ENCODE assay signal across 8 cellular contexts in genomic region chr4:143337600-143338287, GRCh38. TPM values are rescaled to one million over a fixed set of nuclear protein-coding genes. Genes with fewer than 3 reads are reported as not detected.
DNase-seq lines count a peak whose midpoint lies in the region; ATAC-seq and TF ChIP-seq lines count a peak whose summit lies in the region.

No MANE protein-coding gene starts in this region.

- POLR2A ChIA-PET in IMR-90 (lab: Charles Lee; ENCODE audit: unreplicated experiment): no interaction called here

- H4K91ac ChIP-seq in IMR-90 (ENCODE audit: insufficient read depth, low read depth, low read length): no peak overlapping the region; the same call in 1 of the 2 replicates

- peak overlapping the region; percentile 61; the same call in 1 of the 2 replicates for H3K56ac ChIP-seq in IMR-90 (ENCODE audit: extremely low read depth, insufficient read depth, low read length)

- CTCF ChIA-PET in IMR-90 (lab: Yijun Ruan, JAX): no interaction called here

- TF ChIP-seq RAD21 in IMR-90 (IDR thresholded peaks at IDR 0.05; ENCODE audit: low read length): peak; percentile 9; the same call in 1 of the 2 replicates

- peak overlapping the region; percentile 16; the same call in 1 of the 2 replicates for H3K18ac ChIP-seq in IMR-90 (ENCODE audit: low read depth, low read length)

- H2BK20ac ChIP-seq in IMR-90 (ENCODE audit: low read depth, low read length): no peak overlapping the region

- ATAC-seq in IMR-90 (ENCODE audit: low read depth) (no peak; the same call in 1 of the 2 replicates), right cardiac atrium (peak; percentile 4 to 22), GM18909 (IDR thresholded peaks at IDR 0.05; ENCODE audit: poor library complexity, unreplicated experiment) (no peak)

- H3K27ac ChIP-seq in IMR-90 (ENCODE audit: insufficient read depth, low read length) (peak overlapping the region; percentile 93), adrenal gland (peak overlapping the region in 4 of 5 donors; percentile 80 to 96 (median 84)), right cardiac atrium (ENCODE audit: low read length) (peak overlapping the region; percentile 92)

- DNase-seq in DMS114 treated with DMSO at 0.1 percent for 48 hours (lab: John Stamatoyannopoulos, UW; ENCODE audit: unreplicated experiment) (peak; percentile 8), IMR-90 (peak; percentile 58), adrenal gland (peak; percentile 43 to 69 (median 49)), right cardiac atrium (peak; percentile 65 to 87 (median 85)), posterior cingulate gyrus (peak; percentile 54 to 93 (median 64)), NCI-H2196 treated with DMSO at 0.1 percent for 48 hours (lab: John Stamatoyannopoulos, UW; ENCODE audit: unreplicated experiment) (no peak), NCI-H774 (lab: John Stamatoyannopoulos, UW) (no peak)

- H3K9me3 ChIP-seq in IMR-90 (ENCODE audit: control insufficient read depth, insufficient read depth, low read length) (no peaks in the 10 kb centered on the region), adrenal gland (replicated peaks in 1 of 3) (no peaks in the 10 kb centered on the region), right cardiac atrium (ENCODE audit: control insufficient read depth, low read length) (no peaks in the 10 kb centered on the region)

- no peak overlapping the region for H4K5ac ChIP-seq in IMR-90 (ENCODE audit: low read depth, low read length)

- H3K9me1 ChIP-seq in IMR-90 (ENCODE audit: insufficient read depth, low read length): no peaks in the 10 kb centered on the region

- H3K23ac ChIP-seq in IMR-90 (ENCODE audit: low read depth, low read length): peak overlapping the region; percentile 89

- H4K20me1 ChIP-seq in IMR-90 (ENCODE audit: insufficient read depth, low read length): peaks cover 17% of the 10 kb centered on the region; the same call in 1 of the 2 replicates

- peak overlapping the region; percentile 66 for H2AK9ac ChIP-seq in IMR-90 (replicated peaks; ENCODE audit: low read depth, low read length, poor library complexity)

- 0% methylated on average over 10 of the region's 25 CpGs; no CpG with 5 or more reads in 1 of the 2 experiments for WGBS in IMR-90 (ENCODE audit: extremely low coverage in 2 of 2, insufficient read length in 1 of 2), 2 experiments
- WGBS in adrenal gland, 4 donors: 0 to 1% (median 0%) methylated on average over 25 of the region's 25 CpGs
- WGBS in right cardiac atrium: under 1% methylated on average over 25 of the region's 25 CpGs

- H3K36me3 ChIP-seq in IMR-90 (ENCODE audit: control insufficient read depth, insufficient read depth, low read length): no peaks in the 10 kb centered on the region
- H3K36me3 ChIP-seq in adrenal gland (replicated peaks in 1 of 2): no peaks in the 10 kb centered on the region

- peak overlapping the region; percentile 71 for H3K4me2 ChIP-seq in IMR-90 (ENCODE audit: low read depth, low read length)

- no peak for TF ChIP-seq POLR2A in IMR-90 (IDR thresholded peaks at IDR 0.05; ENCODE audit: low read depth, low read length)
- no peak for TF ChIP-seq POLR2A in adrenal gland (IDR thresholded peaks at IDR 0.05)

- H4K8ac ChIP-seq in IMR-90 (ENCODE audit: low read depth in 2 of 2, low read length in 2 of 2): peak overlapping the region in 1 of 2 experiments; percentile 39; a peak in 1 of 4 replicates

- H3K4me3 ChIP-seq in IMR-90 (ENCODE audit: insufficient read depth, low read depth, low read length) (peak overlapping the region; percentile 94), adrenal gland (peak overlapping the region; percentile 53 to 98 (median 80)), right cardiac atrium (ENCODE audit: low read length) (peak overlapping the region; percentile 87)

- H3K14ac ChIP-seq in IMR-90 (replicated peaks; ENCODE audit: low read depth, low read length): peak overlapping the region; percentile 73

- intact Hi-C loops in IMR-90 (cut with micrococcal nuclease): loop anchor here (2.0 to 5.0 kb wide), 3 partner anchors 45 to 145 kb away; no protein-coding TSS in a partner anchor
- intact Hi-C loops in adrenal gland (cut with DNase I): loop anchor here (5.0 to 10.0 kb wide), 4 partner anchors 57 to 145 kb away; no protein-coding TSS in a partner anchor
- intact Hi-C loops in right cardiac atrium (cut with DNase I): loop anchor here in 3 of 4 donors (5.0 to 10.0 kb wide), 4 partner anchors 57 to 133 kb away; no protein-coding TSS in a partner anchor
- intact Hi-C loops in posterior cingulate gyrus (cut with DNase I): loop anchor here (2.0 to 5.0 kb wide), 4 partner anchors 37 to 175 kb away; partner anchors contain the start of gene SMARCA5

- peak overlapping the region; percentile 0; the same call in 1 of the 3 replicates for H2BK15ac ChIP-seq in IMR-90 (ENCODE audit: low read depth, low read length)

- no peak overlapping the region for H2BK120ac ChIP-seq in IMR-90 (ENCODE audit: low read depth, low read length)

- peaks cover 5 to 30% of the 10 kb centered on the region in 2 experiments; a peak in 3 of 4 replicates for H3K79me1 ChIP-seq in IMR-90 (ENCODE audit: low read depth in 1 of 2, low read length in 2 of 2)

- in situ Hi-C loops in IMR-90 (cut with MboI; ENCODE audit: low sequenced_read_pairs): loop anchor here (25.0 kb wide), 1 partner anchor 125 kb away; no protein-coding TSS in a partner anchor

- H3K27me3 ChIP-seq in IMR-90 (ENCODE audit: control insufficient read depth, insufficient read depth, low read length) (no peaks in the 10 kb centered on the region), adrenal gland (no peaks in the 10 kb centered on the region), right cardiac atrium (ENCODE audit: control insufficient read depth, insufficient read depth) (no peaks in the 10 kb centered on the region)

- H3K4me1 ChIP-seq in IMR-90 (ENCODE audit: control insufficient read depth, insufficient read depth, low read length) (peaks cover 2% of the 10 kb centered on the region; the same call in 1 of the 2 replicates), adrenal gland (replicated peaks in 1 of 2) (peaks cover 9 to 33% of the 10 kb centered on the region in 2 donors), right cardiac atrium (ENCODE audit: control insufficient read depth, insufficient read depth, low read length) (peaks cover 4% of the 10 kb centered on the region)

- peak overlapping the region; percentile 100 for H2AFZ ChIP-seq in IMR-90 (replicated peaks; ENCODE audit: low read length, poor library complexity)

- dilution Hi-C loops in IMR-90 (cut with HindIII; ENCODE audit: low sequenced_read_pairs, unreplicated experiment): no loop called here

- BruUV-seq in IMR-90 (replicated peaks; lab: Mats Ljungman, UMichigan): no TSS peak

- peak overlapping the region; percentile 76 for H3K9ac ChIP-seq in IMR-90 (ENCODE audit: low read depth, low read length)

- H2AK5ac ChIP-seq in IMR-90 (ENCODE audit: low read depth, low read length): no peak overlapping the region

- no peak for TF ChIP-seq CTCF in IMR-90 (conservative IDR thresholded peaks at IDR 0.05; ENCODE audit: low read depth, low read length)
- TF ChIP-seq CTCF in adrenal gland (IDR thresholded peaks at IDR 0.05): no peak

- H3K4ac ChIP-seq in IMR-90 (ENCODE audit: low read depth, low read length): peak overlapping the region; percentile 24

- H2BK5ac ChIP-seq in IMR-90 (ENCODE audit: low read depth, low read length, poor library complexity, severe bottlenecking): peak overlapping the region; percentile 88

TF ChIP-seq in IMR-90, 13 proteins besides CTCF, POLR2A, EP300 and RAD21:
- no peak for TF ChIP-seq ELK1 (IDR thresholded peaks at IDR 0.05; ENCODE audit: borderline replicate concordance, low read depth, low read length)
- no peak for TF ChIP-seq RCOR1 (IDR thresholded peaks at IDR 0.05; ENCODE audit: insufficient replicate concordance, low read length)
- no peak for TF ChIP-seq MXI1 (IDR thresholded peaks at IDR 0.05; ENCODE audit: borderline replicate concordance, low read depth, low read length)
- TF ChIP-seq, protein P1, sequence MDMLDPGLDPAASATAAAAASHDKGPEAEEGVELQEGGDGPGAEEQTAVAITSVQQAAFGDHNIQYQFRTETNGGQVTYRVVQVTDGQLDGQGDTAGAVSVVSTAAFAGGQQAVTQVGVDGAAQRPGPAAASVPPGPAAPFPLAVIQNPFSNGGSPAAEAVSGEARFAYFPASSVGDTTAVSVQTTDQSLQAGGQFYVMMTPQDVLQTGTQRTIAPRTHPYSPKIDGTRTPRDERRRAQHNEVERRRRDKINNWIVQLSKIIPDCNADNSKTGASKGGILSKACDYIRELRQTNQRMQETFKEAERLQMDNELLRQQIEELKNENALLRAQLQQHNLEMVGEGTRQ (IDR thresholded peaks at IDR 0.05; ENCODE audit: low read depth, low read length): no peak
- TF ChIP-seq RFX5 (IDR thresholded peaks at IDR 0.05; ENCODE audit: low read depth, low read length): no peak
- TF ChIP-seq MAZ (IDR thresholded peaks at IDR 0.05; ENCODE audit: borderline replicate concordance, low read depth, low read length): no peak
- no peak for TF ChIP-seq NFE2L2 (IDR thresholded peaks at IDR 0.05; ENCODE audit: low read depth, low read length)
- TF ChIP-seq FOS (IDR thresholded peaks at IDR 0.05; ENCODE audit: low read depth, low read length): no peak
- no peak for TF ChIP-seq CHD1 (IDR thresholded peaks at IDR 0.05; ENCODE audit: low read depth, low read length)
- no peak for TF ChIP-seq MAFK (IDR thresholded peaks at IDR 0.05; ENCODE audit: low read depth, low read length)
- no peak for TF ChIP-seq CEBPB (IDR thresholded peaks at IDR 0.05; ENCODE audit: low read depth, low read length)
- TF ChIP-seq SMC3 (IDR thresholded peaks at IDR 0.05; ENCODE audit: low read depth, low read length): no peak

RNA-seq across cellular contexts. Expression of gene GAB1, which starts 1.1 kb away (rescaled TPM):
- total RNA-seq in IMR-90 (2012; rRNA removed): 8.9 and 12.0 TPM in 2 replicates
- polyA plus RNA-seq in IMR-90 (2012; rRNA removed): 2.8 and 3.4 TPM in 2 replicates
- polyA plus RNA-seq in IMR-90 (2012; cell fraction: cytosol; rRNA removed): 1.5 and 1.9 TPM in 2 replicates
- polyA plus RNA-seq in IMR-90 (2012; cell fraction: nucleus; rRNA removed; ENCODE audit: low replicate concordance): 1.5 and 12.0 TPM in 2 replicates
- total RNA-seq in adrenal gland: 10 to 100 TPM; 12.9 to 58.2 (median 36.5) TPM
- polyA plus RNA-seq in adrenal gland: 10 to 100 TPM in 1 of 3 donors, 1 to 10 TPM in 2; 4.1 to 14.1 (median 8.9) TPM
- total RNA-seq in right cardiac atrium: 10 to 100 TPM; 46.8 to 73.4 (median 59.0) TPM
- polyA plus RNA-seq in right cardiac atrium: 11.0 TPM

Comparison
In these comparisons a context has a peak if more than half of its experiments do, and no peak if none do; other contexts are left out.
1. DNase-seq: peak in DMS114 treated with DMSO at 0.1 percent for 48 hours (single experiment), IMR-90 (single experiment), adrenal gland (7 of 7), right cardiac atrium (3 of 3) and posterior cingulate gyrus (10 of 10); none in NCI-H2196 treated with DMSO at 0.1 percent for 48 hours (single experiment) and NCI-H774 (single experiment).
2. ATAC-seq: peak in right cardiac atrium (2 of 2); none in IMR-90 (single experiment) and GM18909 (single experiment).
3. Peak in every context shown above with its lines, with median percentiles within 50 percentile points of each other: H3K27ac ChIP-seq and H3K4me3 ChIP-seq.